9 cellular contexts compared by ENCODE assay signal in the genomic region with DNA sequence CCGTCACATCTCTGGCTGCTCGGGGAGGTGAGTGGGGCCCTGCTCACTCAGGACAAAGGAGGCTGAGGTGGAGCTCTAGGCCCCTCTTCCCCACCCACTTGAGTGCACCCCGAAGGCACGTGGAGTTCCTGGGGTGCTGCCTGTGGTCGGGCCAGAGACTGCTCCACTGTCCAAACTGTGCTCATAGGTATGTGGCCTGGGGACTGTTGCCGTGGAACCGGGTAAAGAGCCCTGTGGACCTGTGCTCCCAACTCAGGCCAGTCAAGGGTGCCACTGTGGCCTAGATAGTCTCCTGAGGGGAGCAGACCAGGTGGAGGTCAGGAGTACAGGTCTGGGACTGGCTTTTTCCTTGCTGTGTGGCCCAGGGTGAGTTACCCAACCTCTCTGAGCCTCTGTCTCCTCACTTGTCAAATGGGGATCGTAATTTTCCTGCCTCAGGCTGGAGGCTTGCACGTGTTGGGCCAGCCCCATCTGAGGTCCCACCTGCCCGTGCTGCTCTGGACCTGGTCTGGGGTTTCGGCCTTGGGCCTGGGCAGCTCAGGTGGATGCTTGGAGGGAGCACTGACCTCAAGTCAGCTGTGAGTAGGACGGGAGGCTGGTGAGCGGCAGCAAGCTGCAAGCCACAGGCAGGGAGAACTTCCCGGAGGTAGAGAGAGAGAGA. TPM values are rescaled to one million over a fixed set of nuclear protein-coding genes. Genes with fewer than 3 reads are reported as not detected.
DNase-seq lines count a peak whose midpoint lies in the region; ATAC-seq and TF ChIP-seq lines count a peak whose summit lies in the region.
"Had no signal": no experiment of that assay in that cellular context is flagged by ENCODE, and none has a peak within 500 bp of the region (broad histone marks: within the 10 kb centered on the region; RNA-seq: fewer than 3 reads in every experiment).

No MANE protein-coding gene starts in this region.

- POLR2A ChIA-PET in WTC11 (lab: Charles Lee), result interaction anchor here (1.0 to 1.4 kb wide), 4 partner anchors 35 to 136 kb away, joined by 3 to 6 read pairs (median 4); partner anchors contain the start of gene PCMTD2

- H3K4me3 Mint-ChIP-seq in WTC11, result no peak overlapping the region

- no peak overlapping the region for H3K27ac ChIP-seq in heart left ventricle

- no peak overlapping the region for H3K9ac ChIP-seq in skeletal muscle satellite cell (ENCODE audit: low read depth, low read length)

- H3K4me2 ChIP-seq in skeletal muscle satellite cell (ENCODE audit: low read length), result peak overlapping the region; percentile 77

- no peaks in the 10 kb centered on the region for H3K36me3 Mint-ChIP-seq in WTC11

- peak overlapping the region in 3 of 12 donors; percentile 30 to 41 (median 40) for H3K4me3 ChIP-seq in heart left ventricle
- H3K4me3 ChIP-seq in skeletal muscle satellite cell (ENCODE audit: low read length), result no peak overlapping the region

- H3K4me1 ChIP-seq in heart left ventricle, result peaks cover 0 to 9% (median 0%) of the 10 kb centered on the region in 12 donors
- H3K4me1 ChIP-seq in skeletal muscle satellite cell (ENCODE audit: control insufficient read depth, insufficient read depth, low read length), result no peaks in the 10 kb centered on the region

- peaks cover 5% of the 10 kb centered on the region for H3K4me1 Mint-ChIP-seq in WTC11

- H3K9me3 Mint-ChIP-seq in WTC11, result peaks cover 13% of the 10 kb centered on the region
- H3K9me3 Mint-ChIP-seq: dendritic cell treated with granulocyte-macrophage colony-stimulating factor and Interleukin-4, amounts not matched to agents 40 ng/mL and 50 ng/mL, for 4 days had no signal

- DNase-seq in WTC11 (ENCODE audit: low spot score) (no peak), heart left ventricle (peak in 4 of 5 donors; percentile 15 to 42 (median 18)), A172 (ENCODE audit: low spot score) (no peak), epidermal melanocyte (ENCODE audit: insufficient read length, low spot score) (no peak)

- ATAC-seq in HG03432 (IDR thresholded peaks at IDR 0.05; ENCODE audit: unreplicated experiment), result peak; percentile 10
- ATAC-seq in WTC11, result peak; percentile 15
- ATAC-seq in heart left ventricle, result peak in 3 of 4 donors; percentile 25 to 40 (median 29)
- no peak for ATAC-seq in GM18861 (IDR thresholded peaks at IDR 0.05; ENCODE audit: unreplicated experiment)

- H3K9me3 ChIP-seq in heart left ventricle (no peaks in the 10 kb centered on the region), skeletal muscle satellite cell (replicated peaks; ENCODE audit: low read length) (no peaks in the 10 kb centered on the region)

- TF ChIP-seq POLR2A in heart left ventricle (IDR thresholded peaks at IDR 0.05), result no peak

- H3K36me3 ChIP-seq in heart left ventricle (no peaks in the 10 kb centered on the region), skeletal muscle satellite cell (ENCODE audit: insufficient read depth, low read length) (no peaks in the 10 kb centered on the region)

- H3K27ac Mint-ChIP-seq in WTC11, result peak overlapping the region; percentile 76; the same call in 1 of the 2 replicates
- H3K27ac Mint-ChIP-seq: dendritic cell treated with granulocyte-macrophage colony-stimulating factor and Interleukin-4, amounts not matched to agents 40 ng/mL and 50 ng/mL, for 4 days had no signal

- intact Hi-C loops in heart left ventricle (cut with DNase I), result loop anchor here in 9 of 10 donors (1.0 to 10.0 kb wide), 14 partner anchors 33 to 585 kb away; partner anchors contain the start of genes C20orf204 (in 6 of the 9), OPRL1 (in 3 of the 9), LKAAEAR1 (in 2 of the 9) and PRPF6 (in 2 of the 9)

- 43 to 81% (median 66%) methylated on average over 4 to 14 of the region's 14 CpGs for WGBS in heart left ventricle, 4 donors

- TF ChIP-seq CTCF in WTC11 (IDR thresholded peaks at IDR 0.05), result no peak
- no peak for TF ChIP-seq CTCF in heart left ventricle (IDR thresholded peaks at IDR 0.05)

- H3K27me3 ChIP-seq in heart left ventricle, result peaks cover 0 to 31% (median 14%) of the 10 kb centered on the region in 9 donors
- peaks cover 55% of the 10 kb centered on the region for H3K27me3 ChIP-seq in skeletal muscle satellite cell (ENCODE audit: control insufficient read depth, insufficient read depth, low read length)

- H3K27me3 Mint-ChIP-seq in WTC11 (ENCODE audit: low read depth), result peaks cover 15% of the 10 kb centered on the region

- CTCF ChIA-PET in WTC11 (lab: Charles Lee), result interaction anchor here (0.6 to 4.1 kb wide), 40 partner anchors 9 to 623 kb away, joined by 3 to 119 read pairs (median 5); partner anchors contain the start of genes C20orf204, LKAAEAR1, NPBWR2 and OPRL1

TF ChIP-seq in WTC11, 78 proteins besides CTCF, POLR2A, EP300 and RAD21:
- TF ChIP-seq KAT7 (CRISPR knock-in tag; IDR thresholded peaks at IDR 0.05; ENCODE audit: borderline replicate concordance), result no peak
- no peak for TF ChIP-seq TEAD4 (CRISPR knock-in tag; IDR thresholded peaks at IDR 0.05)
- no peak for TF ChIP-seq ZMAT4 (CRISPR knock-in tag; IDR thresholded peaks at IDR 0.05)
- TF ChIP-seq ESRRA (CRISPR knock-in tag; IDR thresholded peaks at IDR 0.05; ENCODE audit: borderline replicate concordance), result no peak

RNA-seq across cellular contexts. Expression of gene NPBWR2, which starts 12.4 kb away (rescaled TPM):
- not detected in 3 replicates for total RNA-seq in WTC11 (2021)
- total RNA-seq in heart left ventricle, result not detected
- not detected for polyA plus RNA-seq in heart left ventricle
- total RNA-seq in skeletal muscle satellite cell (2012; rRNA removed), result not detected in 2 replicates
- not detected in 2 replicates for total RNA-seq in A172 (2014; rRNA removed; shearing (Covaris generic))
- total RNA-seq: liver had no signal
- polyA plus RNA-seq: liver had no signal

RNA-seq across cellular contexts. Expression of gene LKAAEAR1, which starts 35.6 kb away (rescaled TPM):
- 0.53 to 1.7 TPM (median 0.73 TPM) in 3 replicates for total RNA-seq in WTC11 (2021)
- total RNA-seq in heart left ventricle, result not detected
- not detected for polyA plus RNA-seq in heart left ventricle
- total RNA-seq in skeletal muscle satellite cell (2012; rRNA removed), result not detected in 2 replicates
- total RNA-seq in A172 (2014; rRNA removed; shearing (Covaris generic)), result 0.24 TPM in 1 of 2 replicates, not detected in the other
- total RNA-seq: liver had no signal

RNA-seq across cellular contexts. Expression of gene OPRL1, which starts 39.9 kb away (rescaled TPM):
- total RNA-seq in WTC11 (2021) (1.7 to 2.2 TPM (median 2.0 TPM) in 3 replicates), heart left ventricle (1 to 10 TPM in 3 of 9 donors, under 1 TPM in 6; 0.18 to 1.9 (median 0.67) TPM)
- under 1 TPM; 0.21 to 0.27 TPM for polyA plus RNA-seq in heart left ventricle
- total RNA-seq in skeletal muscle satellite cell (2012; rRNA removed), result 0.22 and 0.51 TPM in 2 replicates
- 0.81 and 1.2 TPM in 2 replicates for total RNA-seq in A172 (2014; rRNA removed; shearing (Covaris generic))

RNA-seq across cellular contexts. Expression of gene RGS19, which starts 40.5 kb away (rescaled TPM):
- total RNA-seq in WTC11 (2021) (13.8 to 15.9 TPM (median 15.1 TPM) in 3 replicates), heart left ventricle (10 to 100 TPM in 2 of 9 donors, 1 to 10 TPM in 7; 3.2 to 25.6 (median 5.3) TPM)
- polyA plus RNA-seq in heart left ventricle, result 1 to 10 TPM; 3.7 to 6.5 TPM
- total RNA-seq in skeletal muscle satellite cell (2012; rRNA removed), result 5.8 and 12.5 TPM in 2 replicates
- 29.3 and 29.5 TPM in 2 replicates for total RNA-seq in A172 (2014; rRNA removed; shearing (Covaris generic))

RNA-seq across cellular contexts. Expression of gene MYT1, which starts 44.4 kb away (rescaled TPM):
- 1.9 to 4.3 TPM (median 2.0 TPM) in 3 replicates for total RNA-seq in WTC11 (2021)
- total RNA-seq in heart left ventricle, result under 1 TPM in 5 of 9 donors, not detected in 4; 0.07 to 0.23 (median 0.09) TPM
- under 1 TPM in 1 of 2 donors, not detected in 1; 0.11 TPM for polyA plus RNA-seq in heart left ventricle
- total RNA-seq in skeletal muscle satellite cell (2012; rRNA removed), result not detected in 2 replicates
- total RNA-seq in A172 (2014; rRNA removed; shearing (Covaris generic)), result 2.4 TPM in 2 replicates

Comparison
In these comparisons a context has a peak if more than half of its experiments do, and no peak if none do; other contexts are left out.
1. DNase-seq: peak in heart left ventricle (4 of 5); none in WTC11 (single experiment), A172 (single experiment) and epidermal melanocyte (single experiment).